Comparison of ENCODE assay signal across 17 cellular contexts in the genomic region with DNA sequence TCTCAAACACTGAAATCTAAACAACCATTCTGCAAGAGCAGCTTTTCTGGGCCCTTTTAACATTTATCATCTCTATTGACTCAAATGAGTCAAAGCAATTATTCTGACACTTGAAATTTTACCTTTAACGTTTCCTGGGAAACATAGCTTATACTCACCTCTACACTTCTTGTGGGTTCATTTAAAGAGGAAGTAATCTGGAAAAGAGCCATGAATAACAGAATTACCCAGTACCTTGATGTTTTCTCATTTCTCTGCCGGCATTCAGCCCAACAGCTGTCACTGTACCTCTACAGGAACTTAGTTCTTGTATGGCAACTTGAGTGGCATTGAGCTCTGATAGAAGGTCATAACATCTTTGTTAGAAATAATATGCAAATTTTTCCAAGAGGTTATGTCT.
DNase-seq lines count a peak whose midpoint lies in the region; ATAC-seq and TF ChIP-seq lines count a peak whose summit lies in the region.
"Had no signal": no experiment of that assay in that cellular context is flagged by ENCODE, and none has a peak within 500 bp of the region (broad histone marks: within the 10 kb centered on the region; RNA-seq: fewer than 3 reads in every experiment).

No MANE protein-coding gene starts in this region.

- POLR2A ChIA-PET in PC-3 (lab: Charles Lee; ENCODE audit: unreplicated experiment): interaction anchor here (0.6 kb wide), 1 partner anchor 14 kb away, joined by 3 read pairs; no protein-coding TSS in a partner anchor

- H3K9me2 ChIP-seq in PC-3 (replicated peaks; ENCODE audit: low read length): no peaks in the 10 kb centered on the region

- CTCF ChIA-PET in PC-3 (lab: Charles Lee): interaction anchor here (0.7 kb wide), 1 partner anchor 278 kb away, joined by 3 read pairs; no protein-coding TSS in a partner anchor

- H3K9ac ChIP-seq in PC-3 (ENCODE audit: low read length): no peak overlapping the region

- H3K4me1 ChIP-seq in PC-3 (ENCODE audit: insufficient read depth, low read length) (peaks cover 12% of the 10 kb centered on the region), lower lobe of right lung (no peaks in the 10 kb centered on the region), testis (no peaks in the 10 kb centered on the region)
- H3K4me1 ChIP-seq: uterus had no signal

- no TSS peak for BruUV-seq in PC-3 (replicated peaks; lab: Mats Ljungman, UMichigan)

- WGBS in testis, 2 donors: 71 to 72% methylated on average over 2 of the region's 2 CpGs

- H3K27ac ChIP-seq in PC-3 (ENCODE audit: low read length) (no peak overlapping the region), lower lobe of right lung (no peak overlapping the region), testis (no peak overlapping the region)
- H3K27ac ChIP-seq: uterus had no signal

- TF ChIP-seq POLR2A in testis (IDR thresholded peaks at IDR 0.05): no peak

- no peak overlapping the region for H3K4me3 ChIP-seq in PC-3 (ENCODE audit: low read length)
- H3K4me3 ChIP-seq in lower lobe of right lung: no peak overlapping the region
- no peak overlapping the region for H3K4me3 ChIP-seq in testis
- H3K4me3 ChIP-seq: uterus had no signal

- no peaks in the 10 kb centered on the region for H3K9me3 ChIP-seq in PC-3 (ENCODE audit: low read length)
- H3K9me3 ChIP-seq in lower lobe of right lung: peaks cover 5% of the 10 kb centered on the region
- no peaks in the 10 kb centered on the region for H3K9me3 ChIP-seq in testis
- H3K9me3 ChIP-seq: uterus had no signal

- H3K27me3 ChIP-seq in PC-3 (ENCODE audit: low read length) (no peaks in the 10 kb centered on the region), lower lobe of right lung (ENCODE audit: low read depth) (no peaks in the 10 kb centered on the region), testis (no peaks in the 10 kb centered on the region)
- H3K27me3 ChIP-seq: uterus had no signal

- DNase-seq in Daoy (ENCODE audit: low read depth) (peak; percentile 22), NCI-H1417 (lab: John Stamatoyannopoulos, UW) (peak; percentile 18 to 88 (median 55)), PC-3 (peak; percentile 79), lower lobe of right lung (no peak), iPS-NIHi11 (ENCODE audit: low spot score) (no peak), testis (no peak), AG08395 (ENCODE audit: low spot score) (no peak)
- DNase-seq: activated CD4-positive, alpha-beta T cell treated with anti-CD3 and anti-CD28 coated beads for 48 hours; activated CD8-positive, alpha-beta memory T cell treated with anti-CD3 and anti-CD28 coated beads, Interleukin-2, amount 50 U/mL, for 4 hours; activated effector memory CD4-positive, alpha-beta T cell treated with anti-CD3 and anti-CD28 coated beads, Interleukin-2, amount 50 U/mL, for 16 hours; amygdala; effector CD8-positive, alpha-beta T cell; GDM1; mesendoderm; small intestine; stimulated activated CD4-positive, alpha-beta T cell treated with anti-CD3 and anti-CD28 coated beads, Interleukin-4, amount 100 ng/mL, for 24 hours; uterus had no signal

- H3K4me2 ChIP-seq in PC-3 (ENCODE audit: low read length): peak overlapping the region; percentile 34

- peak; percentile 92 for ATAC-seq in PC-3
- peak; percentile 52 to 72 for ATAC-seq in lower lobe of right lung

- no peaks in the 10 kb centered on the region for H3K79me2 ChIP-seq in PC-3 (ENCODE audit: low read length)

- no peak overlapping the region for H2AFZ ChIP-seq in PC-3 (ENCODE audit: low read length)

- H3F3A ChIP-seq in PC-3 (ENCODE audit: low read length, unreplicated experiment): no peaks in the 10 kb centered on the region

- TF ChIP-seq CTCF in PC-3 (conservative IDR thresholded peaks at IDR 0.05; ENCODE audit: low read depth, low read length) (no peak), lower lobe of right lung (IDR thresholded peaks at IDR 0.05) (no peak), testis (IDR thresholded peaks at IDR 0.05) (no peak)

- no peaks in the 10 kb centered on the region for H4K20me1 ChIP-seq in PC-3 (ENCODE audit: low read length)

- intact Hi-C loops in PC-3 (cut with micrococcal nuclease): loop anchor here (10.0 kb wide), 1 partner anchor 141 kb away; no protein-coding TSS in a partner anchor
- intact Hi-C loops in lower lobe of right lung (cut with DNase I): no loop called here
- intact Hi-C loops in testis (cut with DNase I; ENCODE audit: low total_unique reads): no loop called here

- H3K36me3 ChIP-seq in PC-3 (ENCODE audit: low read depth, low read length) (no peaks in the 10 kb centered on the region), lower lobe of right lung (no peaks in the 10 kb centered on the region), testis (ENCODE audit: low read depth, missing control alignments) (no peaks in the 10 kb centered on the region)
- H3K36me3 ChIP-seq: uterus had no signal

Comparison
In these comparisons a context has a peak if more than half of its experiments do, and no peak if none do; other contexts are left out.
1. DNase-seq: peak in Daoy (single experiment), NCI-H1417 (3 of 3) and PC-3 (single experiment); none in lower lobe of right lung (single experiment), iPS-NIHi11 (single experiment), testis (single experiment) and AG08395 (single experiment).